In genomic region chr4:27090406-27090805, GRCh38 we compare ENCODE assay signal across 23 cellular contexts.
DNase-seq lines count a peak whose midpoint lies in the region; ATAC-seq lines count a peak whose summit lies in the region.
"Had no signal": no experiment of that assay in that cellular context is flagged by ENCODE, and none has a peak within 500 bp of the region (broad histone marks: within the 10 kb centered on the region; RNA-seq: fewer than 3 reads in every experiment).

No MANE protein-coding gene starts in this region.

- no peak overlapping the region for H3K9ac ChIP-seq in iPS-18a (ENCODE audit: low read length)

- H3K4me3 Mint-ChIP-seq in T-helper 17 cell, result no peak overlapping the region
- H3K4me3 Mint-ChIP-seq: B cell had no signal

- H3K27me3 ChIP-seq in iPS-18a (ENCODE audit: control insufficient read depth, insufficient read depth, low read length), result peaks cover 32% of the 10 kb centered on the region

- peaks cover 3% of the 10 kb centered on the region for H3K4me1 Mint-ChIP-seq in T-helper 17 cell

- H3K4me1 ChIP-seq in iPS-18a (ENCODE audit: control insufficient read depth, low read depth, low read length), result peaks cover 49% of the 10 kb centered on the region
- H3K4me1 ChIP-seq: HAP-1 had no signal

- H3K9me3 ChIP-seq in iPS-18a (ENCODE audit: control insufficient read depth, low read depth, low read length), result no peaks in the 10 kb centered on the region
- no peaks in the 10 kb centered on the region for H3K9me3 ChIP-seq in T-helper 17 cell (ENCODE audit: control insufficient read depth, low read length, poor library complexity, severe bottlenecking)
- H3K9me3 ChIP-seq: HAP-1 had no signal

- ATAC-seq in T-helper 17 cell (no peak), GM18519 (IDR thresholded peaks at IDR 0.05; ENCODE audit: low FRiP score, unreplicated experiment) (no peak)

- H3K36me3 ChIP-seq in iPS-18a (ENCODE audit: control insufficient read depth, low read depth, low read length), result no peaks in the 10 kb centered on the region
- H3K36me3 ChIP-seq: HAP-1 had no signal

- H3K36me3 Mint-ChIP-seq in T-helper 17 cell (ENCODE audit: low read depth), result peaks cover 2% of the 10 kb centered on the region

- H3K27me3 Mint-ChIP-seq in T-helper 17 cell, result peaks cover 80% of the 10 kb centered on the region

- H3K27ac Mint-ChIP-seq in T-helper 17 cell, result no peak overlapping the region
- H3K27ac Mint-ChIP-seq: B cell had no signal

- peak overlapping the region; percentile 42 for H3K4me3 ChIP-seq in iPS-18a (ENCODE audit: low read length)
- H3K4me3 ChIP-seq: HAP-1, PC-9, SK-N-MC had no signal

- DNase-seq in NCI-H2081 (lab: John Stamatoyannopoulos, UW) (peak; percentile 54 to 85), NCI-H2081 treated with DMSO at 0.1 percent for 48 hours (lab: John Stamatoyannopoulos, UW) (no peak), NCI-H69 (lab: John Stamatoyannopoulos, UW) (peak; percentile 41), kidney glomerular epithelial cell (lab: John Stamatoyannopoulos, UW) (no peak), cerebellar nuclear complex (lab: John Stamatoyannopoulos, UW) (no peak), T-helper 17 cell (no peak)
- DNase-seq: EL, GF-D8, KG1, NCI-H187 treated with DMSO at 0.1 percent for 48 hours, NCI-H2171 treated with DMSO at 0.1 percent for 48 hours, NCI-H446 treated with DMSO at 0.1 percent for 48 hours, NCI-H526 treated with DMSO at 0.1 percent for 48 hours, PC-9, SHP77 treated with DMSO at 0.1 percent for 48 hours, SW 1271 had no signal

- H3K27ac ChIP-seq in iPS-18a (ENCODE audit: low read length), result no peak overlapping the region
- H3K27ac ChIP-seq: HL-60, PC-9, RWPE1, SK-N-MC had no signal

Comparison
In these comparisons a context has a peak if more than half of its experiments do, and no peak if none do; other contexts are left out.
1. DNase-seq: peak in NCI-H2081 (2 of 2) and NCI-H69 (single experiment); none in NCI-H2081 treated with DMSO at 0.1 percent for 48 hours (single experiment), kidney glomerular epithelial cell (single experiment), cerebellar nuclear complex (0 of 2) and T-helper 17 cell (0 of 3).